In genomic region chr15:98753726-98754125, GRCh38 we compare ENCODE assay signal across 11 cellular contexts.
DNase-seq lines count a peak whose midpoint lies in the region; ATAC-seq and TF ChIP-seq lines count a peak whose summit lies in the region.
"Had no signal": no experiment of that assay in that cellular context is flagged by ENCODE, and none has a peak within 500 bp of the region (broad histone marks: within the 10 kb centered on the region; RNA-seq: fewer than 3 reads in every experiment).

No MANE protein-coding gene starts in this region.

- H3K9me3 Mint-ChIP-seq in WTC11, result no peaks in the 10 kb centered on the region
- H3K9me3 Mint-ChIP-seq: CD4-positive, alpha-beta T cell had no signal

- H3K36me3 ChIP-seq in BE2C, result no peaks in the 10 kb centered on the region; the same call in 1 of the 2 replicates
- no peaks in the 10 kb centered on the region for H3K36me3 ChIP-seq in rectal smooth muscle tissue (ENCODE audit: control insufficient read depth, insufficient read depth, low read length)

- POLR2A ChIA-PET in WTC11 (lab: Charles Lee), result no interaction called here

- CTCF ChIA-PET in WTC11 (lab: Charles Lee), result interaction anchor here (0.9 to 1.5 kb wide), 6 partner anchors 9 to 128 kb away, joined by 3 to 6 read pairs (median 4); no protein-coding TSS in a partner anchor

- ATAC-seq in WTC11 (no peak), HG03460 (IDR thresholded peaks at IDR 0.05; ENCODE audit: unreplicated experiment) (no peak)

- TF ChIP-seq CTCF in BE2C (IDR thresholded peaks at IDR 0.05; ENCODE audit: low read depth, low read length), result no peak
- no peak for TF ChIP-seq CTCF in WTC11 (IDR thresholded peaks at IDR 0.05)
- no peak for TF ChIP-seq CTCF in GM20000 (IDR thresholded peaks at IDR 0.05; ENCODE audit: extremely low read depth, missing control alignments)

- peak overlapping the region; percentile 34 for H3K4me3 ChIP-seq in BE2C (ENCODE audit: low read depth, low read length)
- peak overlapping the region; percentile 52 for H3K4me3 ChIP-seq in rectal smooth muscle tissue (ENCODE audit: low read length)

- H3K4me1 ChIP-seq in BE2C (peaks cover 17% of the 10 kb centered on the region), rectal smooth muscle tissue (ENCODE audit: control insufficient read depth, insufficient read depth, low read length) (peaks cover 11% of the 10 kb centered on the region)

- H3K27me3 ChIP-seq in BE2C (no peaks in the 10 kb centered on the region), rectal smooth muscle tissue (ENCODE audit: control insufficient read depth, insufficient read depth, low read length) (no peaks in the 10 kb centered on the region)

- no peak overlapping the region for H3K9ac ChIP-seq in rectal smooth muscle tissue (ENCODE audit: low read length)

- peaks cover 56% of the 10 kb centered on the region for H3K4me1 Mint-ChIP-seq in WTC11

- peak overlapping the region; percentile 96 for H3K27ac Mint-ChIP-seq in WTC11
- H3K27ac Mint-ChIP-seq: CD4-positive, alpha-beta T cell had no signal

- 0 out of 2 replicates have a peak overlapping the region, but pooled peaks have one; percentile 5 for H3K4me3 Mint-ChIP-seq in WTC11
- H3K4me3 Mint-ChIP-seq: CD4-positive, alpha-beta T cell had no signal

- DNase-seq in BE2C (no peak), WTC11 (ENCODE audit: low spot score) (no peak), fibroblast of peridontal ligament (ENCODE audit: extremely low read depth) (peak; percentile 37), GM20000 (ENCODE audit: low spot score) (no peak), H4 (ENCODE audit: low spot score) (no peak)
- no peak for DNase-seq in stimulated activated CD4-positive, alpha-beta T cell treated with anti-CD3 and anti-CD28 coated beads, Interleukin-2, amount 100 ng/mL, for 48 hours
- DNase-seq: CD4-positive, alpha-beta T cell; KG1; NCI-H510A had no signal

- no peaks in the 10 kb centered on the region for H3K36me3 Mint-ChIP-seq in WTC11

- no peaks in the 10 kb centered on the region for H3K9me3 ChIP-seq in BE2C

- no peaks in the 10 kb centered on the region for H3K27me3 Mint-ChIP-seq in WTC11 (ENCODE audit: low read depth)
- H3K27me3 Mint-ChIP-seq: CD4-positive, alpha-beta T cell had no signal

- peak overlapping the region; percentile 21 for H3K27ac ChIP-seq in rectal smooth muscle tissue (ENCODE audit: low read depth, low read length)

TF ChIP-seq in WTC11, 78 proteins besides CTCF, POLR2A, EP300 and RAD21:
- no peak for TF ChIP-seq SMAD3 (CRISPR knock-in tag; IDR thresholded peaks at IDR 0.05; ENCODE audit: borderline replicate concordance)
- no peak for TF ChIP-seq SOX15 (CRISPR knock-in tag; IDR thresholded peaks at IDR 0.05)
- TF ChIP-seq ZNF263 (CRISPR knock-in tag; IDR thresholded peaks at IDR 0.05; ENCODE audit: low read depth), result no peak
- TF ChIP-seq, protein P1, sequence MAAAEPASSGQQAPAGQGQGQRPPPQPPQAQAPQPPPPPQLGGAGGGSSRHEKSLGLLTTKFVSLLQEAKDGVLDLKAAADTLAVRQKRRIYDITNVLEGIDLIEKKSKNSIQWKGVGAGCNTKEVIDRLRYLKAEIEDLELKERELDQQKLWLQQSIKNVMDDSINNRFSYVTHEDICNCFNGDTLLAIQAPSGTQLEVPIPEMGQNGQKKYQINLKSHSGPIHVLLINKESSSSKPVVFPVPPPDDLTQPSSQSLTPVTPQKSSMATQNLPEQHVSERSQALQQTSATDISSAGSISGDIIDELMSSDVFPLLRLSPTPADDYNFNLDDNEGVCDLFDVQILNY (CRISPR knock-in tag; IDR thresholded peaks at IDR 0.05), result no peak
- TF ChIP-seq FOXJ3 (CRISPR knock-in tag; IDR thresholded peaks at IDR 0.05; ENCODE audit: borderline replicate concordance), result no peak
- TF ChIP-seq ETV6 (CRISPR knock-in tag; IDR thresholded peaks at IDR 0.05), result no peak
- no peak for TF ChIP-seq ZNF416 (CRISPR knock-in tag; IDR thresholded peaks at IDR 0.05)
- no peak for TF ChIP-seq FOXP4 (CRISPR knock-in tag; IDR thresholded peaks at IDR 0.05)
- TF ChIP-seq, protein P2, sequence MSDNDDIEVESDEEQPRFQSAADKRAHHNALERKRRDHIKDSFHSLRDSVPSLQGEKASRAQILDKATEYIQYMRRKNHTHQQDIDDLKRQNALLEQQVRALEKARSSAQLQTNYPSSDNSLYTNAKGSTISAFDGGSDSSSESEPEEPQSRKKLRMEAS (CRISPR knock-in tag; IDR thresholded peaks at IDR 0.05), result no peak
- TF ChIP-seq FOXK1 (CRISPR knock-in tag; IDR thresholded peaks at IDR 0.05), result no peak
- no peak for TF ChIP-seq ARID4B (CRISPR knock-in tag; IDR thresholded peaks at IDR 0.05; ENCODE audit: borderline replicate concordance)
- no peak for TF ChIP-seq TEAD1 (CRISPR knock-in tag; IDR thresholded peaks at IDR 0.05)
- TF ChIP-seq ZNF138 (CRISPR knock-in tag; conservative IDR thresholded peaks at IDR 0.05), result no peak
- no peak for TF ChIP-seq TEAD4 (CRISPR knock-in tag; IDR thresholded peaks at IDR 0.05)
